In genomic region chr12:91562476-91562875, GRCh38 we compare ENCODE assay signal across 11 cellular contexts.
A peak's percentile ranks its signal among the peaks of the same experiment; 100 is the strongest.
DNase-seq lines count a peak whose midpoint lies in the region; ATAC-seq and TF ChIP-seq lines count a peak whose summit lies in the region.
"Had no signal": no experiment of that assay in that cellular context is flagged by ENCODE, and none has a peak within 500 bp of the region (broad histone marks: within the 10 kb centered on the region; RNA-seq: fewer than 3 reads in every experiment).

No MANE protein-coding gene starts in this region.

- no peaks in the 10 kb centered on the region for H3K79me1 ChIP-seq in neuronal stem cell (ENCODE audit: low read depth, low read length)

- no peak overlapping the region for H4K91ac ChIP-seq in neuronal stem cell (ENCODE audit: low read depth, low read length, poor library complexity)

- no CpG with 5 or more reads among the region's 1 CpG for WGBS in neuronal stem cell (ENCODE audit: extremely low coverage in 2 of 2, insufficient read length in 2 of 2, insufficient replicate concordance in 1 of 2), 2 donors

- ATAC-seq in HG02588 (IDR thresholded peaks at IDR 0.05; ENCODE audit: unreplicated experiment) (peak; percentile 47), omental fat pad (ENCODE audit: low FRiP score) (no peak)
- peak; percentile 95 for ATAC-seq in activated CD8-positive, alpha-beta T cell treated with anti-CD3 and anti-CD28 coated beads, Interleukin-2, amount 10 ng/mL, durations not matched to agents 7 days and 5 days

- no peak overlapping the region for H2AK5ac ChIP-seq in neuronal stem cell (ENCODE audit: low read depth, low read length)

- H3K9ac ChIP-seq in neuronal stem cell (ENCODE audit: low read depth, low read length, poor library complexity): no peak overlapping the region

- H2BK12ac ChIP-seq in neuronal stem cell (ENCODE audit: low read length): no peak overlapping the region

- H3K4me1 Mint-ChIP-seq in activated CD8-positive, alpha-beta T cell treated with anti-CD3 and anti-CD28 coated beads, Interleukin-2, amount 10 ng/mL, durations not matched to agents 7 days and 5 days (ENCODE audit: low read depth): peaks cover 23% of the 10 kb centered on the region

- H3K9me3 Mint-ChIP-seq in activated CD8-positive, alpha-beta T cell treated with anti-CD3 and anti-CD28 coated beads, Interleukin-2, amount 10 ng/mL, durations not matched to agents 7 days and 5 days (ENCODE audit: insufficient read depth): peaks cover 8% of the 10 kb centered on the region

- H3K27ac ChIP-seq in neuronal stem cell (replicated peaks; ENCODE audit: low read length): no peak overlapping the region
- no peak overlapping the region for H3K27ac ChIP-seq in A673 (ENCODE audit: low read depth, low read length, poor library complexity, severe bottlenecking)
- H3K27ac ChIP-seq: testis had no signal

- peak overlapping the region; percentile 14 for H3K4me3 Mint-ChIP-seq in activated CD8-positive, alpha-beta T cell treated with anti-CD3 and anti-CD28 coated beads, Interleukin-2, amount 10 ng/mL, durations not matched to agents 7 days and 5 days

- no peak overlapping the region for H2BK15ac ChIP-seq in neuronal stem cell (ENCODE audit: low read length)

- H2BK5ac ChIP-seq in neuronal stem cell (ENCODE audit: low read length): no peak overlapping the region

- H3K4ac ChIP-seq in neuronal stem cell (ENCODE audit: low read length): no peak overlapping the region

- POLR2A ChIA-PET in activated CD8-positive, alpha-beta T cell treated with anti-CD3 and anti-CD28 coated beads, Interleukin-2, amount 10 ng/mL, durations not matched to agents 7 days and 5 days (lab: Charles Lee): interaction anchor here (0.5 kb wide), 2 partner anchors 285 to 1879 kb away, joined by 3 read pairs; partner anchors contain the start of gene UBE2N
- POLR2A ChIA-PET in A673 (lab: Charles Lee; ENCODE audit: low non-redundant PET): no interaction called here

- H3K27me3 Mint-ChIP-seq in activated CD8-positive, alpha-beta T cell treated with anti-CD3 and anti-CD28 coated beads, Interleukin-2, amount 10 ng/mL, durations not matched to agents 7 days and 5 days (ENCODE audit: low read depth): no peaks in the 10 kb centered on the region

- peak overlapping the region; percentile 50 for H2AFZ ChIP-seq in neuronal stem cell (ENCODE audit: low read length)

- TF ChIP-seq CTCF in A673 (conservative IDR thresholded peaks at IDR 0.05; ENCODE audit: low read depth, low read length): no peak
- TF ChIP-seq CTCF in omental fat pad (IDR thresholded peaks at IDR 0.05): no peak

- H3K4me1 ChIP-seq in neuronal stem cell (ENCODE audit: control insufficient read depth in 2 of 2, insufficient read depth in 1 of 2, low read depth in 1 of 2, low read length in 2 of 2): peaks cover 0 to 2% of the 10 kb centered on the region in 2 donors
- H3K4me1 ChIP-seq in A673 (ENCODE audit: insufficient read depth, low read length, poor library complexity, severe bottlenecking): no peaks in the 10 kb centered on the region

- H4K8ac ChIP-seq in neuronal stem cell (ENCODE audit: low read depth, low read length): no peak overlapping the region

- no peaks in the 10 kb centered on the region for H3K36me3 ChIP-seq in neuronal stem cell (replicated peaks in 1 of 2; ENCODE audit: control insufficient read depth in 2 of 2, insufficient read depth in 2 of 2, low read length in 2 of 2)
- H3K36me3 ChIP-seq in A673 (ENCODE audit: insufficient read depth, low read length, poor library complexity, severe bottlenecking): no peaks in the 10 kb centered on the region

- CTCF ChIA-PET in activated CD8-positive, alpha-beta T cell treated with anti-CD3 and anti-CD28 coated beads, Interleukin-2, amount 10 ng/mL, durations not matched to agents 7 days and 5 days (lab: Charles Lee): interaction anchor here (1.3 to 1.6 kb wide), 3 partner anchors 16 to 181 kb away, joined by 3 to 8 read pairs (median 5); no protein-coding TSS in a partner anchor
- CTCF ChIA-PET in A673 (lab: Charles Lee): no interaction called here

- peak overlapping the region; percentile 73 for H3K27ac Mint-ChIP-seq in activated CD8-positive, alpha-beta T cell treated with anti-CD3 and anti-CD28 coated beads, Interleukin-2, amount 10 ng/mL, durations not matched to agents 7 days and 5 days

- no peak overlapping the region for H3K4me2 ChIP-seq in neuronal stem cell (ENCODE audit: insufficient read depth, low read length, poor library complexity, severe bottlenecking)

- H3K18ac ChIP-seq in neuronal stem cell (ENCODE audit: low read length): no peak overlapping the region

- H3K4me3 ChIP-seq in neuronal stem cell (ENCODE audit: low read length in 2 of 2) (no peak overlapping the region), A673 (ENCODE audit: low read depth, low read length, poor library complexity, severe bottlenecking) (no peak overlapping the region)
- H3K4me3 ChIP-seq: testis had no signal

- no peak overlapping the region for H2BK120ac ChIP-seq in neuronal stem cell (ENCODE audit: low read depth, low read length)

- no peaks in the 10 kb centered on the region for H3K9me3 ChIP-seq in neuronal stem cell (replicated peaks in 1 of 2; ENCODE audit: control insufficient read depth in 2 of 2, insufficient read depth in 1 of 2, low read depth in 1 of 2, low read length in 2 of 2)
- no peaks in the 10 kb centered on the region for H3K9me3 ChIP-seq in A673 (ENCODE audit: low read depth, low read length, poor library complexity, severe bottlenecking)
- H3K9me3 ChIP-seq: testis had no signal

- DNase-seq in activated T-cell treated with anti-CD3 and anti-CD28 coated beads for 24 hours (ENCODE audit: low read depth): peak; percentile 1
- DNase-seq in activated T-cell treated with anti-CD3 and anti-CD28 coated beads for 4 hours: no peak
- DNase-seq in activated CD8-positive, alpha-beta T cell treated with anti-CD3 and anti-CD28 coated beads, Interleukin-2, amount 10 ng/mL, durations not matched to agents 7 days and 5 days: peak; percentile 48
- no peak for DNase-seq in neuronal stem cell (ENCODE audit: low spot score)
- DNase-seq in A673 (ENCODE audit: low spot score): no peak
- DNase-seq in omental fat pad (ENCODE audit: low spot score): no peak
- DNase-seq in stimulated activated CD4-positive, alpha-beta T cell treated with anti-CD3 and anti-CD28 coated beads, Interleukin-2, amount 100 ng/mL, for 24 hours: no peak
- DNase-seq: NCI-H1417, SHP77 treated with DMSO at 0.1 percent for 48 hours, testis had no signal

- intact Hi-C loops in A673 (cut with micrococcal nuclease; ENCODE audit: unreplicated experiment): no loop called here

- H3K27me3 ChIP-seq in neuronal stem cell (ENCODE audit: control insufficient read depth in 3 of 3, insufficient read depth in 3 of 3, low read depth in 1 of 3, low read length in 3 of 3) (no peaks in the 10 kb centered on the region), A673 (replicated peaks; ENCODE audit: insufficient read depth, low read depth, low read length, poor library complexity) (no peaks in the 10 kb centered on the region)
- H3K27me3 ChIP-seq: testis had no signal

- no TSS peak for BruUV-seq in A673 (replicated peaks; lab: Mats Ljungman, UMichigan)

- no peak overlapping the region for H3K14ac ChIP-seq in neuronal stem cell (ENCODE audit: low read length)

- peaks cover 10% of the 10 kb centered on the region for H3K36me3 Mint-ChIP-seq in activated CD8-positive, alpha-beta T cell treated with anti-CD3 and anti-CD28 coated beads, Interleukin-2, amount 10 ng/mL, durations not matched to agents 7 days and 5 days (ENCODE audit: low read depth)

- no peak overlapping the region for H3K23ac ChIP-seq in neuronal stem cell (ENCODE audit: low read depth, low read length, poor library complexity)

Comparison
In these comparisons a context has a peak if more than half of its experiments do, and no peak if none do; other contexts are left out.
1. DNase-seq: peak in activated T-cell treated with anti-CD3 and anti-CD28 coated beads for 24 hours (single experiment) and activated CD8-positive, alpha-beta T cell treated with anti-CD3 and anti-CD28 coated beads, Interleukin-2, amount 10 ng/mL, durations not matched to agents 7 days and 5 days (single experiment); none in activated T-cell treated with anti-CD3 and anti-CD28 coated beads for 4 hours (single experiment), neuronal stem cell (single experiment), A673 (single experiment), omental fat pad (single experiment) and stimulated activated CD4-positive, alpha-beta T cell treated with anti-CD3 and anti-CD28 coated beads, Interleukin-2, amount 100 ng/mL, for 24 hours (0 of 2).